Comparison of ENCODE assay signal across 1 cellular context in genomic region chr5:67414712-67415111, GRCh38.
TF ChIP-seq lines count a peak whose summit lies in the region.

No MANE protein-coding gene starts in this region.

TF ChIP-seq in GM23338, 12 proteins besides CTCF, POLR2A, EP300 and RAD21 (continued from another document):
- TF ChIP-seq ZNF462 (CRISPR knock-in tag; IDR thresholded peaks at IDR 0.05) = peak; percentile 45
- no peak for TF ChIP-seq ZNF331 (CRISPR knock-in tag; IDR thresholded peaks at IDR 0.05; ENCODE audit: low read depth)
- TF ChIP-seq EZH2phosphoT487 (IDR thresholded peaks at IDR 0.05; ENCODE audit: unreplicated experiment) = no peak
